ENCODE assay signal across 25 cellular contexts in the genomic region with DNA sequence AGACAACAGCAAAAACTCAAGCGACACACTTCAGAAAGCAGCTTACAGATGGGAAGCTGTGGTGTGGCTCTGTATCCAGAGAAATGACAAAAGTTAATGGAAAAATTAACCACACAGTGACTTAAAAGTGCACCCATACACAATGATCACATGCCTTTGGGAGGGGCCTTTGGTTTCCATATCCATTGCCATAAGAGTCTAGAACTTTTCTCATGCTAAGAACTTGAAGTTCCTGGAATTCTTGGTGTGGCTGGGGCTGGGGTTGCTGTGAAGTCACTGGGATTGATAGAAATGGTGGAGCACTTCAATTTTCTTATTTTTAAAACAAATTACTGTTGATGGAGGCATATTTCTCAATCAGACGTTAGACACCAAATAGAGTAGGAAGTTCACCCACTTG.
"Had no signal": no experiment of that assay in that cellular context is flagged by ENCODE, and none has a peak within 500 bp of the region (broad histone marks: within the 10 kb centered on the region; RNA-seq: fewer than 3 reads in every experiment).

No MANE protein-coding gene starts in this region.

- H2AFZ ChIP-seq: PC-9 had no signal

- H3K27me3 ChIP-seq: MG63, Peyer's patch, SJCRH30 had no signal

- H3K4me3 ChIP-seq: MG63, PC-9, Peyer's patch, SJCRH30 had no signal

- DNase-seq: IMR-90, Karpas-422, KG1, MG63, NCI-H1092 treated with DMSO at 0.1 percent for 48 hours, NCI-H1436, NCI-H187, NCI-H2029, NCI-H2081 treated with DMSO at 0.1 percent for 48 hours, NCI-H2171, NCI-H226, NCI-H446, NCI-H510A, NCI-H524 treated with DMSO at 0.1 percent for 48 hours, NCI-H69, NCI-H774, OCI-M1, PC-9, Peyer's patch, SHP77 treated with DMSO at 0.1 percent for 48 hours, SJCRH30, T-helper 1 cell had no signal

- H3K36me3 ChIP-seq: MG63, Peyer's patch, SJCRH30 had no signal

- H3K4me2 ChIP-seq: PC-9 had no signal

- H3K27ac ChIP-seq: PC-9, Peyer's patch, SJCRH30 had no signal

- ATAC-seq: HepG2, Right ventricle myocardium inferior, SK-N-SH treated with all-trans-retinoic acid at 6 μM for 48 hours had no signal

- H3K9me3 ChIP-seq: MG63, Peyer's patch, SJCRH30 had no signal

- H3K4me1 ChIP-seq: Peyer's patch, SJCRH30 had no signal
